Comparison of ENCODE assay signal across 1 cellular context in genomic region chr17:21376585-21376834, GRCh38.
TF ChIP-seq lines count a peak whose summit lies in the region.

No MANE protein-coding gene starts in this region.

TF ChIP-seq in neural cell, 6 proteins besides CTCF, POLR2A, EP300 and RAD21 (continued from another document):
- TF ChIP-seq REST (IDR thresholded peaks at IDR 0.05; ENCODE audit: borderline replicate concordance) = no peak
- no peak for TF ChIP-seq SMC3 (conservative IDR thresholded peaks at IDR 0.05; ENCODE audit: poor library complexity)
TF ChIP-seq in neural cell: peak in this region for 0.
